19 cellular contexts compared by ENCODE assay signal in the genomic region with DNA sequence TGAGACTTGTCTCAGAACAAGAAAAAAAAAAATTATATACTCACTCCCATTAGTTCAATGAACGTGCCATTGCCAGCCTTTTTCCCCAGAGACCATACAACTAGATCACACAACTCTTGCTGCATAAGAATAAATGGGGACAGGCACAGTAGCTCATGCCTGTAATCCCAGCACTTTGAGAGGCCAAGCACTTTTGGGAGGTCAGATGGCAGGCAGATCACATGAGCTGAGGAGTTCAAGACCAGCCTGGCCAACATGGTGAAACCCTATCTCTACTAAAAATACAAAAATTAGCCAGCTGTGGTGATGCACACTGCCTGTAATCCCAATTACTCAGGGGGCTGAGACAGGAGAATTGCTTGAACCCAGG. TPM values are rescaled to one million over a fixed set of nuclear protein-coding genes. Genes with fewer than 3 reads are reported as not detected.
DNase-seq lines count a peak whose midpoint lies in the region; ATAC-seq and TF ChIP-seq lines count a peak whose summit lies in the region.
"Had no signal": no experiment of that assay in that cellular context is flagged by ENCODE, and none has a peak within 500 bp of the region (broad histone marks: within the 10 kb centered on the region; RNA-seq: fewer than 3 reads in every experiment).

No MANE protein-coding gene starts in this region.

- H3K79me2 ChIP-seq in fibroblast of lung (ENCODE audit: control insufficient read depth, insufficient read depth, low read length), result peaks cover 68% of the 10 kb centered on the region

- H3K4me2 ChIP-seq in fibroblast of lung (ENCODE audit: extremely low read depth, insufficient read depth, low read length), result no peak overlapping the region

- TF ChIP-seq POLR2A in sigmoid colon (IDR thresholded peaks at IDR 0.05), result no peak
- TF ChIP-seq POLR2A in vagina (IDR thresholded peaks at IDR 0.05), result no peak

- H2AFZ ChIP-seq in fibroblast of lung (ENCODE audit: low read length), result no peak overlapping the region

- no peak overlapping the region for H3K9ac ChIP-seq in fibroblast of lung (ENCODE audit: insufficient read depth, low read length)

- no peak for TF ChIP-seq EP300 in sigmoid colon (IDR thresholded peaks at IDR 0.05)

- no peak for DNase-seq in right atrium auricular region (ENCODE audit: low spot score)
- DNase-seq in left ventricle myocardium superior, result no peak
- no peak for DNase-seq in fibroblast of lung (ENCODE audit: low read depth in 2 of 2)
- DNase-seq in sigmoid colon, result no peak
- DNase-seq in vagina (ENCODE audit: extremely low spot score in 2 of 2), result peak in 1 of 2 donors; percentile 86
- DNase-seq in HUDEP-2 (lab: John Stamatoyannopoulos, UW; ENCODE audit: unreplicated experiment in 76 of 76), result no peak
- DNase-seq in dorsolateral prefrontal cortex, result no peak
- DNase-seq: activated CD4-positive, alpha-beta T cell treated with anti-CD3 and anti-CD28 coated beads for 4 hours; activated CD8-positive, alpha-beta memory T cell treated with anti-CD3 and anti-CD28 coated beads, Interleukin-2, amount 50 U/mL, for 4 hours; activated naive CD4-positive, alpha-beta T cell; aorta; COR-L47; Kasumi-1; kidney; NCI-H146; NCI-H510A had no signal

- no peaks in the 10 kb centered on the region for H4K20me1 ChIP-seq in fibroblast of lung (ENCODE audit: control insufficient read depth, extremely low read depth, insufficient read depth, low read length)

- ATAC-seq in left ventricle myocardium superior, result no peak
- no peak for ATAC-seq in HG03520 (IDR thresholded peaks at IDR 0.05; ENCODE audit: unreplicated experiment)
- ATAC-seq: SK-N-SH treated with all-trans-retinoic acid at 6 μM for 48 hours had no signal

- TF ChIP-seq CTCF in right atrium auricular region (IDR thresholded peaks at IDR 0.05), result no peak
- TF ChIP-seq CTCF in fibroblast of lung (conservative IDR thresholded peaks at IDR 0.05 in 1 of 2, IDR thresholded peaks at IDR 0.05 in 1 of 2; ENCODE audit: low read depth in 1 of 2, low read length in 2 of 2), result no peak
- no peak for TF ChIP-seq CTCF in sigmoid colon (IDR thresholded peaks at IDR 0.05)
- TF ChIP-seq CTCF in vagina (IDR thresholded peaks at IDR 0.05), result no peak
- no peak for TF ChIP-seq CTCF in dorsolateral prefrontal cortex (IDR thresholded peaks at IDR 0.05 in 54 of 56, conservative IDR thresholded peaks at IDR 0.05 in 2 of 56; ENCODE audit: low read depth in 1 of 56, partially characterized antibody in 56 of 56)

- peak overlapping the region; percentile 87 for H3K27ac ChIP-seq in right atrium auricular region
- peak overlapping the region; percentile 71 for H3K27ac ChIP-seq in fibroblast of lung (ENCODE audit: insufficient read depth, low read length)
- H3K27ac ChIP-seq in sigmoid colon, result peak overlapping the region; percentile 13 to 81 (median 78)
- H3K27ac ChIP-seq in vagina, result peak overlapping the region; percentile 91
- H3K27ac ChIP-seq in dorsolateral prefrontal cortex, result peak overlapping the region in 2 of 59 donors; percentile 11 to 62

- intact Hi-C loops in left ventricle myocardium superior (cut with micrococcal nuclease) (no loop called here), sigmoid colon (cut with DNase I) (no loop called here), vagina (cut with DNase I) (no loop called here), dorsolateral prefrontal cortex (cut with DNase I) (no loop called here)

- H3K4me3 ChIP-seq in right atrium auricular region, result no peak overlapping the region
- H3K4me3 ChIP-seq in fibroblast of lung (replicated peaks in 1 of 4; ENCODE audit: control extremely low read depth in 1 of 4, insufficient read depth in 1 of 4, low read depth in 3 of 4, low read length in 4 of 4), result no peak overlapping the region
- H3K4me3 ChIP-seq in sigmoid colon, result no peak overlapping the region
- H3K4me3 ChIP-seq in vagina, result no peak overlapping the region
- H3K4me3 ChIP-seq in dorsolateral prefrontal cortex, result no peak overlapping the region
- H3K4me3 ChIP-seq: skin epidermis had no signal

- H3K4me1 ChIP-seq in right atrium auricular region, result peaks cover 0 to 96% of the 10 kb centered on the region in 2 donors
- peaks cover 38% of the 10 kb centered on the region for H3K4me1 ChIP-seq in fibroblast of lung (ENCODE audit: control insufficient read depth, extremely low read depth, insufficient read depth, low read length)
- peaks cover 0 to 29% (median 12%) of the 10 kb centered on the region in 4 donors for H3K4me1 ChIP-seq in sigmoid colon
- peaks cover 84% of the 10 kb centered on the region for H3K4me1 ChIP-seq in vagina

- H3K9me3 ChIP-seq in right atrium auricular region (no peaks in the 10 kb centered on the region), fibroblast of lung (ENCODE audit: control insufficient read depth, insufficient read depth, low read depth, low read length) (no peaks in the 10 kb centered on the region), sigmoid colon (no peaks in the 10 kb centered on the region), vagina (no peaks in the 10 kb centered on the region)

- H3K27me3 ChIP-seq in right atrium auricular region (no peaks in the 10 kb centered on the region), fibroblast of lung (ENCODE audit: control insufficient read depth, insufficient read depth, low read length) (no peaks in the 10 kb centered on the region), sigmoid colon (no peaks in the 10 kb centered on the region), vagina (no peaks in the 10 kb centered on the region), dorsolateral prefrontal cortex (peaks cover 0 to 3% (median 0%) of the 10 kb centered on the region in 45 donors)

- H3K36me3 ChIP-seq in right atrium auricular region (no peaks in the 10 kb centered on the region), fibroblast of lung (ENCODE audit: control insufficient read depth, insufficient read depth, low read length) (no peaks in the 10 kb centered on the region), sigmoid colon (no peaks in the 10 kb centered on the region), vagina (no peaks in the 10 kb centered on the region)

- WGBS in sigmoid colon, 2 donors, result 50 to 67% methylated on average over 1 of the region's 1 CpG

RNA-seq across cellular contexts. Expression of a gene that starts 13.6 kb away (rescaled TPM):
- total RNA-seq in right atrium auricular region, result 100 to 1,000 TPM; 126 to 130 TPM
- 231 TPM for total RNA-seq in left ventricle myocardium superior
- 12.1 and 24.3 TPM in 2 replicates for total RNA-seq in fibroblast of lung
- polyA plus RNA-seq in fibroblast of lung, result 199 and 390 TPM in 2 replicates
- 236 and 460 TPM in 2 replicates for polyA plus RNA-seq in fibroblast of lung (2012)
- polyA minus RNA-seq in fibroblast of lung (ENCODE audit: low replicate concordance), result 188 and 437 TPM in 2 replicates
- 10 to 100 TPM; 27.8 to 75.3 (median 43.9) TPM for total RNA-seq in sigmoid colon
- polyA plus RNA-seq in sigmoid colon, result 100 to 1,000 TPM; 197 to 488 (median 377) TPM
- 181 TPM for total RNA-seq in vagina
- total RNA-seq in dorsolateral prefrontal cortex, result 10 to 100 TPM in 50 of 120 experiments, 1 to 10 TPM in 70; 1.6 to 58.4 (median 8.8) TPM
